19 cellular contexts compared by ENCODE assay signal in the genomic region with DNA sequence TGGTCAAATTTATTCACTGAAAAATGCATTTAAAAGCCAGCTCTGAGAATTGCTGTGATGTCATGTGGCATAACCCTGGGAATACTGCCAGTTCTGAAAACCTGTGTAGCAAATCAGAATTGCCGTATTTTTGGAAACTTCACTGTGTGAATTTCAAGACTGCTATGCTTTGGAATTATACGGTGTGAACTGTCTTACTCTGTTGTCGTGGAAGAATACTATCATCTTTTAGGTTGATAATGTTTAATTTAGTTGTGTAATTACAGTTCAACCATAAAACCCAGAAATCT.
DNase-seq lines count a peak whose midpoint lies in the region; ATAC-seq and TF ChIP-seq lines count a peak whose summit lies in the region.
"Had no signal": no experiment of that assay in that cellular context is flagged by ENCODE, and none has a peak within 500 bp of the region (broad histone marks: within the 10 kb centered on the region; RNA-seq: fewer than 3 reads in every experiment).

No MANE protein-coding gene starts in this region.

- DNase-seq in GM23248 (peak; percentile 28), ascending aorta (ENCODE audit: low spot score in 2 of 2) (no peak), fibroblast of pulmonary artery (ENCODE audit: low read depth) (peak; percentile 68), RPMI8226 (no peak), A172 (ENCODE audit: low spot score) (no peak), Ammon's horn (ENCODE audit: low spot score) (no peak)
- DNase-seq: activated CD4-positive, alpha-beta T cell treated with anti-CD3 and anti-CD28 coated beads, Interleukin-2, amount 50 U/mL, for 4 hours; activated effector memory CD4-positive, alpha-beta T cell treated with anti-CD3 and anti-CD28 coated beads, Interleukin-2, amount 50 U/mL, for 16 hours; CD4-positive, CD25-positive, alpha-beta regulatory T cell; colonic mucosa; foreskin fibroblast; OCI-M1; spleen; stimulated activated CD4-positive, alpha-beta T cell treated with anti-CD3 and anti-CD28 coated beads, Interleukin-4, amount 100 ng/mL, for 4 hours; T-helper 2 cell had no signal

- intact Hi-C loops in ascending aorta (cut with DNase I): no loop called here

- H3K27ac ChIP-seq in GM23248 (no peak overlapping the region), ascending aorta (peak overlapping the region; percentile 83 to 93), parathyroid adenoma (no peak overlapping the region)
- H3K27ac ChIP-seq: colonic mucosa, KMS-11, SJSA1, spleen had no signal

- TF ChIP-seq CTCF in ascending aorta (IDR thresholded peaks at IDR 0.05) (no peak), fibroblast of pulmonary artery (IDR thresholded peaks at IDR 0.05; ENCODE audit: low read length, missing control alignments) (no peak), parathyroid adenoma (IDR thresholded peaks at IDR 0.05) (no peak)

- H2AFZ ChIP-seq in GM23248 (no peak overlapping the region), parathyroid adenoma (no peak overlapping the region)

- H3K36me3 ChIP-seq in GM23248 (ENCODE audit: low read depth) (no peaks in the 10 kb centered on the region), ascending aorta (no peaks in the 10 kb centered on the region), parathyroid adenoma (ENCODE audit: control insufficient read depth, insufficient read depth, low read length) (no peaks in the 10 kb centered on the region)
- H3K36me3 ChIP-seq: colonic mucosa, SJSA1, spleen had no signal

- H3K4me3 ChIP-seq in GM23248 (no peak overlapping the region), ascending aorta (no peak overlapping the region), fibroblast of pulmonary artery (replicated peaks; ENCODE audit: low read depth, low read length) (no peak overlapping the region), parathyroid adenoma (ENCODE audit: low read depth, low read length) (no peak overlapping the region)
- H3K4me3 ChIP-seq: colonic mucosa, SJSA1, spleen had no signal

- in situ Hi-C loops in GM23248 (cut with MboI): no loop called here

- no peaks in the 10 kb centered on the region for H3K9me2 ChIP-seq in GM23248 (ENCODE audit: insufficient read depth)

- H3K9ac ChIP-seq in GM23248 (no peak overlapping the region), parathyroid adenoma (no peak overlapping the region)
- H3K9ac ChIP-seq: KMS-11 had no signal

- H3K79me2 ChIP-seq in GM23248 (ENCODE audit: insufficient read depth) (peaks cover 29% of the 10 kb centered on the region), parathyroid adenoma (peaks cover 69% of the 10 kb centered on the region)

- H4K20me1 ChIP-seq in GM23248 (ENCODE audit: insufficient read depth): no peaks in the 10 kb centered on the region

- H3F3A ChIP-seq in GM23248 (ENCODE audit: insufficient read depth): 0 out of 2 replicates have a peak, but pooled peaks cover 7% of the 10 kb centered on the region

- H3K9me3 ChIP-seq in GM23248 (ENCODE audit: low read depth): no peaks in the 10 kb centered on the region
- H3K9me3 ChIP-seq in ascending aorta: no peaks in the 10 kb centered on the region
- no peaks in the 10 kb centered on the region for H3K9me3 ChIP-seq in parathyroid adenoma (ENCODE audit: control insufficient read depth, low read length)
- H3K9me3 ChIP-seq: colonic mucosa, SJSA1, spleen had no signal

- H3K27me3 ChIP-seq in GM23248 (replicated peaks; ENCODE audit: insufficient read depth): no peaks in the 10 kb centered on the region
- H3K27me3 ChIP-seq in ascending aorta: no peaks in the 10 kb centered on the region
- no peaks in the 10 kb centered on the region for H3K27me3 ChIP-seq in parathyroid adenoma (ENCODE audit: control insufficient read depth, insufficient read depth, low read length)
- H3K27me3 ChIP-seq: colonic mucosa, SJSA1, spleen had no signal

- H3K4me1 ChIP-seq in GM23248 (ENCODE audit: insufficient read depth) (0 out of 2 replicates have a peak, but pooled peaks cover 5% of the 10 kb centered on the region), ascending aorta (peaks cover 15 to 35% of the 10 kb centered on the region in 2 donors), parathyroid adenoma (peaks cover 23% of the 10 kb centered on the region)
- H3K4me1 ChIP-seq: colonic mucosa, SJSA1 had no signal

- H3K4me2 ChIP-seq in GM23248 (ENCODE audit: unreplicated experiment) (no peak overlapping the region), parathyroid adenoma (ENCODE audit: low read length) (peak overlapping the region; percentile 9)
- H3K4me2 ChIP-seq: KMS-11 had no signal

- WGBS in GM23248 (ENCODE audit: low coverage in 1 of 2, low lambda C conversion rate in 2 of 2, missing lambda C conversion rate in 2 of 2), 2 experiments: 65 to 76% methylated on average over 3 of the region's 3 CpGs

- ATAC-seq in HG02798 (IDR thresholded peaks at IDR 0.05; ENCODE audit: poor library complexity, unreplicated experiment): no peak

Comparison
In these comparisons a context has a peak if more than half of its experiments do, and no peak if none do; other contexts are left out.
1. DNase-seq: peak in GM23248 (single experiment) and fibroblast of pulmonary artery (single experiment); none in ascending aorta (0 of 2), RPMI8226 (single experiment), A172 (single experiment) and Ammon's horn (single experiment).
2. H3K27ac ChIP-seq: peak in ascending aorta (2 of 2); none in GM23248 (single experiment) and parathyroid adenoma (single experiment).